Comparison of ENCODE assay signal across 1 cellular context in genomic region chr19:49114630-49115363, GRCh38.
TF ChIP-seq lines count a peak whose summit lies in the region.

No MANE protein-coding gene starts in this region.

TF ChIP-seq in HepG2, 621 proteins besides CTCF, POLR2A, EP300 and RAD21 (continues in another document):
- peak; percentile 41; the same call in 1 of the 2 replicates for TF ChIP-seq HDAC1 (CRISPR knock-in tag; IDR thresholded peaks at IDR 0.05)
- TF ChIP-seq ZNF691 (CRISPR knock-in tag; IDR thresholded peaks at IDR 0.05; ENCODE audit: borderline replicate concordance, low read depth): no peak
- TF ChIP-seq ZNF335 (CRISPR knock-in tag; IDR thresholded peaks at IDR 0.05): 0 out of 2 replicates have a peak, but pooled peaks have one; percentile 39
- TF ChIP-seq YEATS4 (CRISPR knock-in tag; IDR thresholded peaks at IDR 0.05; ENCODE audit: borderline replicate concordance): no peak
- TF ChIP-seq GABPB1 (CRISPR knock-in tag; IDR thresholded peaks at IDR 0.05): peak; percentile 69
- peak; percentile 39; the same call in 1 of the 2 replicates for TF ChIP-seq ATF2 (CRISPR knock-in tag; IDR thresholded peaks at IDR 0.05)
- TF ChIP-seq HOXA3 (CRISPR knock-in tag; IDR thresholded peaks at IDR 0.05): 0 out of 2 replicates have a peak, but pooled peaks have one; percentile 23
- 0 out of 2 replicates have a peak, but pooled peaks have one; percentile 12 for TF ChIP-seq HDAC2 (CRISPR knock-in tag; IDR thresholded peaks at IDR 0.05)
- TF ChIP-seq ZFP82 (CRISPR knock-in tag; IDR thresholded peaks at IDR 0.05; ENCODE audit: borderline replicate concordance): no peak
- no peak for TF ChIP-seq SRSF4 (IDR thresholded peaks at IDR 0.05; ENCODE audit: low read depth, low read length, poor library complexity, severe bottlenecking)
- peak; percentile 12; the same call in 1 of the 2 replicates for TF ChIP-seq BCL3 (CRISPR knock-in tag; IDR thresholded peaks at IDR 0.05)
- peak; percentile 65; the same call in 1 of the 2 replicates for TF ChIP-seq KDM2A (CRISPR knock-in tag; IDR thresholded peaks at IDR 0.05; ENCODE audit: borderline replicate concordance, low read depth)
- peak; percentile 49; the same call in 1 of the 2 replicates for TF ChIP-seq KAT8 (CRISPR knock-in tag; IDR thresholded peaks at IDR 0.05)
- 0 out of 2 replicates have a peak, but pooled peaks have one; percentile 29 for TF ChIP-seq MTA1 (CRISPR knock-in tag; IDR thresholded peaks at IDR 0.05; ENCODE audit: borderline replicate concordance)
- peak; percentile 9; the same call in 1 of the 2 replicates for TF ChIP-seq TAF1 (CRISPR knock-in tag; IDR thresholded peaks at IDR 0.05)
- peak; percentile 45; the same call in 1 of the 2 replicates for TF ChIP-seq KDM3A (CRISPR knock-in tag; IDR thresholded peaks at IDR 0.05; ENCODE audit: low read depth)
- no peak for TF ChIP-seq NONO (IDR thresholded peaks at IDR 0.05)
- TF ChIP-seq NONO (CRISPR knock-in tag; conservative IDR thresholded peaks at IDR 0.05): peak; percentile 42; the same call in 1 of the 2 replicates
- TF ChIP-seq MEF2D (CRISPR knock-in tag; IDR thresholded peaks at IDR 0.05): 0 out of 2 replicates have a peak, but pooled peaks have one; percentile 29
- peak; percentile 87 for TF ChIP-seq ZNF143 (CRISPR knock-in tag; IDR thresholded peaks at IDR 0.05)
- peak; percentile 90; the same call in 1 of the 2 replicates for TF ChIP-seq ZNF800 (CRISPR knock-in tag; IDR thresholded peaks at IDR 0.05)
- TF ChIP-seq ZNF337 (CRISPR knock-in tag; IDR thresholded peaks at IDR 0.05; ENCODE audit: borderline replicate concordance, low read depth): no peak
- TF ChIP-seq RBFOX2 (IDR thresholded peaks at IDR 0.05; ENCODE audit: low read depth, low read length): peak; percentile 26
- TF ChIP-seq HNRNPLL (IDR thresholded peaks at IDR 0.05; ENCODE audit: low read depth, low read length, poor library complexity, severe bottlenecking): peak; percentile 19
- peak; percentile 38 for TF ChIP-seq ZFX (CRISPR knock-in tag; IDR thresholded peaks at IDR 0.05; ENCODE audit: low read depth)
- TF ChIP-seq IKZF4 (CRISPR knock-in tag; IDR thresholded peaks at IDR 0.05; ENCODE audit: borderline replicate concordance, low read depth, not compliant biosample characterization): peak; percentile 35
- 0 out of 2 replicates have a peak, but pooled peaks have one; percentile 40 for TF ChIP-seq THRA (CRISPR knock-in tag; IDR thresholded peaks at IDR 0.05; ENCODE audit: borderline replicate concordance)
- 0 out of 2 replicates have a peak, but pooled peaks have one; percentile 33 for TF ChIP-seq ZNF572 (CRISPR knock-in tag; IDR thresholded peaks at IDR 0.05)
- TF ChIP-seq SPEN (CRISPR knock-in tag; IDR thresholded peaks at IDR 0.05; ENCODE audit: low read depth): peak; percentile 14; the same call in 1 of the 2 replicates
- peak; percentile 46; the same call in 1 of the 2 replicates for TF ChIP-seq TGIF2 (CRISPR knock-in tag; IDR thresholded peaks at IDR 0.05)
- peak; percentile 22 for TF ChIP-seq XRCC5 (optimal IDR thresholded peaks at IDR 0.05; ENCODE audit: low read length)
- TF ChIP-seq IRF2 (CRISPR knock-in tag; IDR thresholded peaks at IDR 0.05): no peak; the same call in 1 of the 2 replicates
- 0 out of 2 replicates have a peak, but pooled peaks have one; percentile 31 for TF ChIP-seq SALL1 (CRISPR knock-in tag; IDR thresholded peaks at IDR 0.05)
- TF ChIP-seq FOXK1 (CRISPR knock-in tag; IDR thresholded peaks at IDR 0.05; ENCODE audit: borderline replicate concordance, low read depth): peak; percentile 34; the same call in 1 of the 2 replicates
- TF ChIP-seq ZBTB7A (CRISPR knock-in tag; IDR thresholded peaks at IDR 0.05): no peak
- TF ChIP-seq MAX (IDR thresholded peaks at IDR 0.05): no peak
- TF ChIP-seq ZNF607 (CRISPR knock-in tag; IDR thresholded peaks at IDR 0.05; ENCODE audit: borderline replicate concordance): peak; percentile 38; the same call in 1 of the 2 replicates
- TF ChIP-seq ARNTL (CRISPR knock-in tag; IDR thresholded peaks at IDR 0.05): no peak
- TF ChIP-seq ZNF687 (CRISPR knock-in tag; IDR thresholded peaks at IDR 0.05): peak; percentile 57; the same call in 1 of the 2 replicates
- TF ChIP-seq ISL2 (CRISPR knock-in tag; IDR thresholded peaks at IDR 0.05): peak; percentile 12
- peak; percentile 2; the same call in 1 of the 2 replicates for TF ChIP-seq KLF12 (CRISPR knock-in tag; IDR thresholded peaks at IDR 0.05; ENCODE audit: borderline replicate concordance)
- TF ChIP-seq NR0B2 (CRISPR knock-in tag; IDR thresholded peaks at IDR 0.05): no peak
- peak; percentile 20; the same call in 1 of the 2 replicates for TF ChIP-seq ZNF776 (CRISPR knock-in tag; IDR thresholded peaks at IDR 0.05)
- peak; percentile 75 for TF ChIP-seq ZNF605 (CRISPR knock-in tag; IDR thresholded peaks at IDR 0.05)
- TF ChIP-seq ZNF280D (CRISPR knock-in tag; IDR thresholded peaks at IDR 0.05): peak; percentile 55; the same call in 1 of the 2 replicates
- TF ChIP-seq SMAD9 (CRISPR knock-in tag; IDR thresholded peaks at IDR 0.05): no peak
- peak; percentile 22; the same call in 1 of the 2 replicates for TF ChIP-seq CREM (IDR thresholded peaks at IDR 0.05)
- TF ChIP-seq CREM (CRISPR knock-in tag; IDR thresholded peaks at IDR 0.05): no peak
- TF ChIP-seq FOXC1 (CRISPR knock-in tag; IDR thresholded peaks at IDR 0.05; ENCODE audit: borderline replicate concordance): 0 out of 2 replicates have a peak, but pooled peaks have one; percentile 51
- TF ChIP-seq SUZ12 (IDR thresholded peaks at IDR 0.05; ENCODE audit: low read depth, low read length): peak; percentile 17; the same call in 1 of the 2 replicates
- TF ChIP-seq GZF1 (CRISPR knock-in tag; IDR thresholded peaks at IDR 0.05): 0 out of 2 replicates have a peak, but pooled peaks have one; percentile 59
- 0 out of 2 replicates have a peak, but pooled peaks have one; percentile 22 for TF ChIP-seq POLR2AphosphoS5 (IDR thresholded peaks at IDR 0.05; ENCODE audit: low read depth, low read length)
- no peak for TF ChIP-seq NCOA5 (CRISPR knock-in tag; IDR thresholded peaks at IDR 0.05)
